In the genomic region with DNA sequence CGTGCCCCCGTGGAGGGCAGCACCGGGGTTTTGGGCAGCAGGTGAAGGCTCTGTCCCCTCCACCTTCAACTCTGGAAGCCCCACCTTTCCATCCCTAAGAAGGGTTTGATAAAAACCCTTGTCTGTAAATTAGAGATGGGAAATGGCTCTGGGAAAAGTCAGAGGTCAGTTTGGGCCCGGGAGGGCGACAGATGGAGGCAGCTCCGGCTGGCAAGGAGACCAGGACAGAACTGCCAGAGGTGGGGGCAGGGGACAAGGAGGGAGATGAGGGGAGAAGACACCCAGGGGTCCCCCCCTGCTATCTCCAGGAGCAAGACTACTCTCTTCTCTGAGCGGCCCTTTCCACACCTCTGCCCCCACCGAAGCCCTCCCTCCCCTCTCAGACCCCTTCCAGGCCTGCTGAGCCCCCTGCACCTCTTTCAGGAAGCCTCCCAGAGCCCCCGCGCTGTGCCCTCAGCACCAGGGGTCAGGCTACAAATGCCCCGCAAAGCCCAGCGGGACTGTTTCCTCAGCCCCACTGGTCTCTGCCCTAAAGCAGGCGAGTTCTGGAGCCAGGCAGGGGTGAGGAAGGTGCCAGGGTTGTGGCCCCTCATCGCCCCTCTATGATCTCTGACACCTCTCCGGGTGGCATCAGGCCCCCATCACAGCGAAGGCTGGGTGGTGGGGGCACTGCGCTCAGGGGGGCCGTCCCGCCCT, we compare ENCODE assay signal across 8 cellular contexts. TPM values are rescaled to one million over a fixed set of nuclear protein-coding genes. Genes with fewer than 3 reads are reported as not detected.
A peak's percentile ranks its signal among the peaks of the same experiment; 100 is the strongest.
DNase-seq lines count a peak whose midpoint lies in the region; ATAC-seq and TF ChIP-seq lines count a peak whose summit lies in the region.

No MANE protein-coding gene starts in this region.

- H3K4me1 ChIP-seq in liver (ENCODE audit: control insufficient read depth in 4 of 4, insufficient read depth in 4 of 4, low read length in 3 of 4): peaks cover 5 to 25% (median 14%) of the 10 kb centered on the region in 4 donors
- H3K4me1 ChIP-seq in thymus (ENCODE audit: control insufficient read depth, insufficient read depth, low read length): peaks cover 16% of the 10 kb centered on the region

- H3K9me3 ChIP-seq in liver (ENCODE audit: control insufficient read depth in 4 of 4, low read length in 3 of 4) (no peaks in the 10 kb centered on the region), thymus (ENCODE audit: control insufficient read depth) (no peaks in the 10 kb centered on the region)

- H3K27ac ChIP-seq in liver (ENCODE audit: low read depth in 1 of 2, low read length in 2 of 2): peak overlapping the region; percentile 67 to 75
- no peak overlapping the region for H3K27ac ChIP-seq in thymus (ENCODE audit: low read depth)

- H3K27ac Mint-ChIP-seq in activated naive CD8-positive, alpha-beta T cell treated with anti-CD3 and anti-CD28 coated beads, Interleukin-2, amount 10 ng/mL, durations not matched to agents 7 days and 5 days: no peak overlapping the region

- H3K36me3 Mint-ChIP-seq in activated naive CD8-positive, alpha-beta T cell treated with anti-CD3 and anti-CD28 coated beads, Interleukin-2, amount 10 ng/mL, durations not matched to agents 7 days and 5 days: no peaks in the 10 kb centered on the region

- no peak for TF ChIP-seq CTCF in liver (IDR thresholded peaks at IDR 0.05; ENCODE audit: low read depth, low read length, missing input control)

- H3K36me3 ChIP-seq in liver (ENCODE audit: control insufficient read depth in 4 of 4, insufficient read depth in 3 of 4, low read depth in 1 of 4, low read length in 3 of 4) (peaks cover 0 to 2% (median 0%) of the 10 kb centered on the region in 4 donors), thymus (ENCODE audit: control insufficient read depth, insufficient read depth) (no peaks in the 10 kb centered on the region)

- peak overlapping the region; percentile 37 for H3K4me3 Mint-ChIP-seq in activated naive CD8-positive, alpha-beta T cell treated with anti-CD3 and anti-CD28 coated beads, Interleukin-2, amount 10 ng/mL, durations not matched to agents 7 days and 5 days

- POLR2A ChIA-PET in activated naive CD8-positive, alpha-beta T cell treated with anti-CD3 and anti-CD28 coated beads, Interleukin-2, amount 10 ng/mL, durations not matched to agents 7 days and 5 days (lab: Charles Lee): no interaction called here

- H3K27me3 ChIP-seq in liver (ENCODE audit: control insufficient read depth in 4 of 4, insufficient read depth in 4 of 4, low read length in 3 of 4) (no peaks in the 10 kb centered on the region), thymus (ENCODE audit: control insufficient read depth, insufficient read depth) (peaks cover 34% of the 10 kb centered on the region)

- WGBS in liver: 38% methylated on average over 19 of the region's 19 CpGs
- 16% methylated on average over 19 of the region's 19 CpGs for WGBS in thymus

- H3K27me3 Mint-ChIP-seq in activated naive CD8-positive, alpha-beta T cell treated with anti-CD3 and anti-CD28 coated beads, Interleukin-2, amount 10 ng/mL, durations not matched to agents 7 days and 5 days: peaks cover 13% of the 10 kb centered on the region

- H3K4me1 Mint-ChIP-seq in activated naive CD8-positive, alpha-beta T cell treated with anti-CD3 and anti-CD28 coated beads, Interleukin-2, amount 10 ng/mL, durations not matched to agents 7 days and 5 days: peaks cover 8% of the 10 kb centered on the region

- no peak for TF ChIP-seq RAD21 in liver (IDR thresholded peaks at IDR 0.05)

- H3K4me3 ChIP-seq in liver (ENCODE audit: low read depth in 1 of 3, low read length in 3 of 3) (peak overlapping the region in 1 of 3 donors; percentile 70), thymus (ENCODE audit: low read length) (peak overlapping the region; percentile 61)

- peak; percentile 16 for DNase-seq in activated CD4-positive, alpha-beta T cell treated with anti-CD3 and anti-CD28 coated beads for 48 hours
- no peak for DNase-seq in activated CD4-positive, alpha-beta T cell treated with anti-CD3 and anti-CD28 coated beads for 1 hour
- no peak for DNase-seq in activated naive CD8-positive, alpha-beta T cell treated with anti-CD3 and anti-CD28 coated beads, Interleukin-2, amount 10 ng/mL, durations not matched to agents 7 days and 5 days
- no peak for DNase-seq in epidermal melanocyte (ENCODE audit: insufficient read length, low spot score)
- no peak for DNase-seq in activated CD4-positive, CD25-positive, alpha-beta regulatory T cell treated with anti-CD3 and anti-CD28 coated beads, Interleukin-2, amount 50 U/mL, for 72 hours
- no peak for DNase-seq in globus pallidus (ENCODE audit: low spot score)

- no peak overlapping the region for H3K9ac ChIP-seq in liver (ENCODE audit: low read depth in 1 of 2, low read length in 2 of 2)

- no peaks in the 10 kb centered on the region for H3K9me3 Mint-ChIP-seq in activated naive CD8-positive, alpha-beta T cell treated with anti-CD3 and anti-CD28 coated beads, Interleukin-2, amount 10 ng/mL, durations not matched to agents 7 days and 5 days

- ATAC-seq in activated naive CD8-positive, alpha-beta T cell treated with anti-CD3 and anti-CD28 coated beads, Interleukin-2, amount 10 ng/mL, durations not matched to agents 7 days and 5 days (ENCODE audit: low read depth): peak; percentile 4

TF ChIP-seq in liver, 16 proteins besides CTCF, POLR2A, EP300 and RAD21:
- no peak for TF ChIP-seq SP1 (IDR thresholded peaks at IDR 0.05)
- no peak for TF ChIP-seq JUND (IDR thresholded peaks at IDR 0.05)

RNA-seq across cellular contexts. Expression of a gene that starts 1.0 kb away (rescaled TPM):
- total RNA-seq in activated naive CD8-positive, alpha-beta T cell treated with anti-CD3 and anti-CD28 coated beads, Interleukin-2, amount 10 ng/mL, durations not matched to agents 7 days and 5 days: 1 to 10 TPM in 1 of 2 experiments, under 1 TPM in 1; 0.97 to 1.2 TPM
- total RNA-seq in liver: 1 to 10 TPM; 1.0 to 1.4 TPM
- polyA plus RNA-seq in liver (under 1 TPM in 1 of 2 donors, not detected in 1; 0.65 TPM), thymus (3.9 TPM)
